1 cellular context compared by ENCODE assay signal in the genomic region with DNA sequence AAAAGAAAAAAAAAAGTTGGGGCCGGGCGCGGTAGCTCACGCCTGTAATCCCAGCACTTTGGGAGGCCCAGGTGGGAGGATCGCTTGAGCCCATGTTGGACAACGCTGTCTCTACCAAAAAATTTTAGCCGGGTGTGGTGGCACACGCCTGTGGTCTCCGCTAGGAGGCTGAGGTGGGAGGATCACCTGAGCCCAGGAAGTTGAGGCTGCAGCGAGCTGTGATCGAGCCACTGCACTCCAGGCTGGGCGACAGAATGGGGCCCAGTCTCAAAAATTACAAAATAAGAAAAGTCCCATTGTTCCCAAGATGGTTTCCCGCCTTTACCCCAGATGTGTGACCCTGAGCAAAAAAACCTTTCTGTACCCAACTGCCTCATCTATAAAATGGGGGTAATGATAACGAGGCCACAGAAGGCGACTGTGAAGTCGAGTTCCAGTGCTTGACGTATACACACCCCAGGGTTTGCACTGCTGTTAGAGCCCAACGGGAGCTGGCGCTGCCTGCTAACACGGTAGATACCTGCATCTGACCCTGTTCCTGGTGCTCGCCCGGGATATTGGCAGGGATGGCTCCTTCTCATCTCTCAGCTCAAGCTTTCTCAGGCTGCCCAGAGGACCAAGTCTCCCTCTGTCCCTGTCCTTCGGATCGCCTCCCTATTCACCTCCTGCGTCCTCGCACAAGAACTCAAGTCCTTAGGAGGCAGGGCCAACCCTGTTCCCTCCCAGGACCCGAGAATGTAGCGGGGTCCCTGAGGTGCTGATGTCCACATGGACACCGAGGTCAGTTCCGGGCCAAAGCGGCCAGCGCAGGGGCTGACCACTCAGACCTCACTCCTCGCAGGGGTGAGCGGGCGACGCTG.
TF ChIP-seq lines count a peak whose summit lies in the region.

No MANE protein-coding gene starts in this region.

TF ChIP-seq in H1, 55 proteins besides CTCF, POLR2A, EP300 and RAD21:
- TF ChIP-seq SAP30 (IDR thresholded peaks at IDR 0.05; ENCODE audit: insufficient read depth, insufficient replicate concordance, low read length) (peak; percentile 77), HDAC2 (IDR thresholded peaks at IDR 0.05; ENCODE audit: borderline replicate concordance in 1 of 2, low read depth in 2 of 2, low read length in 2 of 2) (peak in 1 of 2 experiments; percentile 52; a peak in 1 of 4 replicates), BCL11A (IDR thresholded peaks at IDR 0.05; ENCODE audit: low read depth in 2 of 2, low read length in 2 of 2) (no peak)
